ENCODE assay signal across 23 cellular contexts in the genomic region with DNA sequence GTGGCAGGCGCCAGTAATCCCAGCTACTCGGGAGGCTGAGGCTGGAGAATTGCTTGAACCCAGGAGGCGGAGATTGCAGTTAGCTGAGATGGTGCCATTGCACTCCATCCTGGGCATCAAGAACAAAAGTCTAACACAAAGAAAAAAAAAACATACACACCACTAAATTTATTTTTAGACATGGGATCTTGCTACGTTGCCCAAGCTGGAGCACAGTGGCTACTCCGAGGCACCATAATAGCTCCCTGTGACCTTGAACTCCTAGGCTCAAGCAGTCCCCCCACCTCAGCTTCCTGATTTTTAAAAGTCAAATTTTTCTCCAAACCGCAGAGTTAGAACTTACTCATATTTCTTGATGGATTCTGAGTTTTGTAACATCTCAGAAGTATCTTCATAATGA.
"Had no signal": no experiment of that assay in that cellular context is flagged by ENCODE, and none has a peak within 500 bp of the region (broad histone marks: within the 10 kb centered on the region; RNA-seq: fewer than 3 reads in every experiment).

No MANE protein-coding gene starts in this region.

- H3K36me3 ChIP-seq: esophagus muscularis mucosa, gastroesophageal sphincter, heart left ventricle, left ventricle myocardium inferior, neural progenitor cell, prostate gland, right atrium auricular region, upper lobe of left lung had no signal

- H3K9ac ChIP-seq: neural progenitor cell had no signal

- H3K36me3 Mint-ChIP-seq: activated CD8-positive, alpha-beta memory T cell treated with anti-CD3 and anti-CD28 coated beads, Interleukin-2, amount 10 ng/mL, durations not matched to agents 7 days and 5 days; naive B cell had no signal

- DNase-seq: activated CD4-positive, alpha-beta memory T cell treated with anti-CD3 and anti-CD28 coated beads, Interleukin-2, amount 10 ng/mL, durations not matched to agents 7 days and 5 days; activated CD4-positive, alpha-beta T cell treated with anti-CD3 and anti-CD28 coated beads for 4 hours; activated CD8-positive, alpha-beta memory T cell treated with anti-CD3 and anti-CD28 coated beads, Interleukin-2, amount 10 ng/mL, durations not matched to agents 7 days and 5 days; activated naive CD4-positive, alpha-beta T cell; activated naive CD8-positive, alpha-beta T cell treated with anti-CD3 and anti-CD28 coated beads for 36 hours; amniotic stem cell; dermis blood vessel endothelial cell; effector memory CD4-positive, alpha-beta T cell; heart left ventricle; left ventricle myocardium inferior; naive B cell; stimulated activated CD4-positive, alpha-beta T cell treated with anti-CD3 and anti-CD28 coated beads, Interleukin-15, amount 100 ng/mL, for 24 hours; stimulated activated CD4-positive, alpha-beta T cell treated with anti-CD3 and anti-CD28 coated beads, Interleukin-2, amount 100 ng/mL, for 48 hours; T-helper 2 cell; upper lobe of left lung had no signal

- ATAC-seq: activated CD8-positive, alpha-beta memory T cell treated with anti-CD3 and anti-CD28 coated beads, Interleukin-2, amount 10 ng/mL, durations not matched to agents 7 days and 5 days; gastroesophageal sphincter; heart left ventricle had no signal

- H3K4me3 ChIP-seq: esophagus muscularis mucosa, gastroesophageal sphincter, heart left ventricle, left ventricle myocardium inferior, neural progenitor cell, prostate gland, right atrium auricular region, skin epidermis, upper lobe of left lung had no signal

- H3K27me3 ChIP-seq: esophagus muscularis mucosa, gastroesophageal sphincter, heart left ventricle, right atrium auricular region, upper lobe of left lung had no signal

- H3K27ac Mint-ChIP-seq: activated CD4-positive, alpha-beta memory T cell treated with anti-CD3 and anti-CD28 coated beads, Interleukin-2, amount 10 ng/mL, durations not matched to agents 7 days and 5 days; activated CD8-positive, alpha-beta memory T cell treated with anti-CD3 and anti-CD28 coated beads, Interleukin-2, amount 10 ng/mL, durations not matched to agents 7 days and 5 days; activated naive CD8-positive, alpha-beta T cell treated with anti-CD3 and anti-CD28 coated beads for 36 hours; naive B cell; neural progenitor cell; stimulated activated naive CD8-positive, alpha-beta T cell treated with anti-CD3 and anti-CD28 coated beads, Interleukin-15, Interleukin-2, amounts not matched to agents 100 ng/mL and 50 ng/mL, for 24 hours had no signal

- H3K4me1 ChIP-seq: prostate gland had no signal

- H2AFZ ChIP-seq: neural progenitor cell had no signal

- H3K9me3 ChIP-seq: esophagus muscularis mucosa, gastroesophageal sphincter, heart left ventricle, left ventricle myocardium inferior, prostate gland, right atrium auricular region, upper lobe of left lung had no signal

- FAIRE-seq: endothelial cell of umbilical vein had no signal

- H3K4me2 ChIP-seq: neural progenitor cell had no signal

- H3K4me3 Mint-ChIP-seq: activated CD4-positive, alpha-beta memory T cell treated with anti-CD3 and anti-CD28 coated beads, Interleukin-2, amount 10 ng/mL, durations not matched to agents 7 days and 5 days; activated CD8-positive, alpha-beta memory T cell treated with anti-CD3 and anti-CD28 coated beads, Interleukin-2, amount 10 ng/mL, durations not matched to agents 7 days and 5 days; activated naive CD8-positive, alpha-beta T cell treated with anti-CD3 and anti-CD28 coated beads for 36 hours; neural progenitor cell; stimulated activated naive CD8-positive, alpha-beta T cell treated with anti-CD3 and anti-CD28 coated beads, Interleukin-15, Interleukin-2, amounts not matched to agents 100 ng/mL and 50 ng/mL, for 24 hours had no signal

- H3K9me3 Mint-ChIP-seq: activated CD4-positive, alpha-beta memory T cell treated with anti-CD3 and anti-CD28 coated beads, Interleukin-2, amount 10 ng/mL, durations not matched to agents 7 days and 5 days; activated naive CD8-positive, alpha-beta T cell treated with anti-CD3 and anti-CD28 coated beads for 36 hours; naive B cell; neural progenitor cell; stimulated activated naive CD8-positive, alpha-beta T cell treated with anti-CD3 and anti-CD28 coated beads, Interleukin-15, Interleukin-2, amounts not matched to agents 100 ng/mL and 50 ng/mL, for 24 hours had no signal

- H3K27ac ChIP-seq: esophagus muscularis mucosa, gastroesophageal sphincter, heart left ventricle, left ventricle myocardium inferior, neural progenitor cell, right atrium auricular region, skin epidermis had no signal
